ENCODE assay signal across 28 cellular contexts in genomic region chr4:76654084-76654483, GRCh38.
"Had no signal": no experiment of that assay in that cellular context is flagged by ENCODE, and none has a peak within 500 bp of the region (broad histone marks: within the 10 kb centered on the region; RNA-seq: fewer than 3 reads in every experiment).

No MANE protein-coding gene starts in this region.

- ATAC-seq: activated CD8-positive, alpha-beta T cell treated with anti-CD3 and anti-CD28 coated beads for 36 hours; activated T-cell treated with anti-CD3 and anti-CD28 coated beads, Interleukin-2, amount 50 U/mL, for 72 hours; activated T-helper 17 cell treated with anti-CD3 and anti-CD28 coated beads, Interleukin-2, amount 50 U/mL, for 72 hours; body of pancreas; PC-3 had no signal

- H3K4me1 ChIP-seq: body of pancreas, breast epithelium, Peyer's patch had no signal

- H3K27me3 ChIP-seq: body of pancreas, breast epithelium, MG63, Peyer's patch, SJSA1 had no signal

- H3K4me2 ChIP-seq: SK-N-SH had no signal

- H3K9me3 ChIP-seq: body of pancreas, breast epithelium, Peyer's patch, SJSA1, SK-N-SH had no signal

- H3K4me3 ChIP-seq: body of pancreas, breast epithelium, MG63, Peyer's patch, SJSA1 had no signal

- H3K36me3 ChIP-seq: breast epithelium, Peyer's patch, SJSA1 had no signal

- DNase-seq: activated CD4-positive, alpha-beta T cell treated with anti-CD3 and anti-CD28 coated beads, Interleukin-2, amount 10 ng/mL, durations not matched to agents 24 days and 14 days; activated CD4-positive, alpha-beta T cell treated with anti-CD3 and anti-CD28 coated beads, Interleukin-2, amount 50 U/mL, for 4 hours; activated CD8-positive, alpha-beta T cell treated with anti-CD3 and anti-CD28 coated beads for 36 hours; activated effector memory CD4-positive, alpha-beta T cell treated with anti-CD3 and anti-CD28 coated beads, Interleukin-2, amount 50 U/mL, for 16 hours; activated naive CD4-positive, alpha-beta T cell; activated naive CD4-positive, alpha-beta T cell treated with anti-CD3 and anti-CD28 coated beads, Interleukin-2, amount 50 U/mL, for 16 hours; activated naive CD8-positive, alpha-beta T cell treated with anti-CD3 and anti-CD28 coated beads for 36 hours; activated T-cell treated with anti-CD3 and anti-CD28 coated beads, Interleukin-2, amount 50 U/mL, for 1 hour; activated T-cell treated with anti-CD3 and anti-CD28 coated beads, Interleukin-2, amount 50 U/mL, for 72 hours; body of pancreas; Kasumi-1; KG1; MG63; NCI-H1092 treated with DMSO at 0.1 percent for 48 hours; NCI-H1417; NCI-H187 treated with DMSO at 0.1 percent for 48 hours; NCI-H2081; NCI-H2171 treated with DMSO at 0.1 percent for 48 hours; NCI-H345; NCI-H524 treated with DMSO at 0.1 percent for 48 hours; PC-3; Peyer's patch; RPMI8226; SHP77 treated with DMSO at 0.1 percent for 48 hours; SK-N-SH had no signal

- H3K27ac ChIP-seq: body of pancreas, breast epithelium, Peyer's patch, SJSA1 had no signal

- H3K9ac ChIP-seq: SK-N-SH had no signal
